8 cellular contexts compared by ENCODE assay signal in the genomic region with DNA sequence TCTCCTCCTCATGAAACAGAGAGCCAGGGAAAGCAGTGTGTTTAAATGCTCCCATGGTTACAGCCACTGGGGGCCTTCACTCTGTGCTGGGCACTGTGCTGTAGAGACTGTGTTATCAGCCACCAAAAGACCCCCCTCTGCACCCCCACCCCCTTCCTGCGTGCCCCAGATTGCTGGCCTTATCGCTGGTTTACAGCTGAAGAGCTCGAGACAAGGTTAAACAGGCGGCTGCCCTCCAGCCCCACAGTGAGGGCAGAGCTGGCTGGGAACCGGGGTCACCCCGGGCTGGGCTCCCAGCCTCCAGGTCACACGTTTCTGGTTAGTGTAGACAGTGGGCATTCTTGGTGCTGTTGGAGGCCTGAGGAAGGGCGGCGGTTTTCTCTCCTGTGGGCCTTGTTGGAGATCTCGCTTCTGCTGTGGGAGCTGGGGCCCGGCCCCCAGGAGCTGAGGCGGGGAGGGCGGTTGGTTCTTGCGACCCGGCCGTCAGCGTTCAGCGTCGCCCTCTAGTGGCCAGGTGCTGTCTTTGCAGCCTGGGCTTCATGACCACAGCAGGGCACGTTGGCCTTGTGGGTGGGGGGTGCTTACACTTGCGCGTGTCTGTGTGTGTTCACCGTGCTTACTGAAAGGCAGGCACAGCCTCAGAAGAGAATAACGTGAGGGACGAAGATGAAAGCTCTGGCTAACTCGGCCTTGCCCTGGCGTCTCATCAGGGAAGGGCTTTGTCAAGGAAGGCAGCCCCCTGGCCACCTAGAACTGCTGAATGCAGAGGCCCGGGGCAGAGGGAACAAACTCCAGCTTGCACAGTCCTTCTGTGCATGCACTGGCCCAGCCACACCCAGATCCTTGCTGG. TPM values are rescaled to one million over a fixed set of nuclear protein-coding genes. Genes with fewer than 3 reads are reported as not detected.
DNase-seq lines count a peak whose midpoint lies in the region; ATAC-seq and TF ChIP-seq lines count a peak whose summit lies in the region.

No MANE protein-coding gene starts in this region.

- H3K9me3 Mint-ChIP-seq in progenitor cell of endocrine pancreas (ENCODE audit: low read depth): no peaks in the 10 kb centered on the region

- no peaks in the 10 kb centered on the region for H3K9me3 ChIP-seq in fibroblast of lung (ENCODE audit: control insufficient read depth, insufficient read depth, low read depth, low read length)

- H3K27ac Mint-ChIP-seq in progenitor cell of endocrine pancreas: no peak overlapping the region

- no peak overlapping the region for H3K4me2 ChIP-seq in fibroblast of lung (ENCODE audit: extremely low read depth, insufficient read depth, low read length)

- DNase-seq in NCI-H2081 (lab: John Stamatoyannopoulos, UW) (peak; percentile 40 to 49), NCI-H2081 treated with DMSO at 0.1 percent for 48 hours (lab: John Stamatoyannopoulos, UW) (no peak), NOMO-1 treated with DMSO at 0.1 percent for 48 hours (lab: John Stamatoyannopoulos, UW; ENCODE audit: unreplicated experiment) (peak; percentile 17), fibroblast of lung (ENCODE audit: low read depth in 2 of 2) (peak; percentile 9 to 14), progenitor cell of endocrine pancreas (ENCODE audit: low spot score, unreplicated experiment) (peak; percentile 55), mesenteric fat pad (ENCODE audit: low spot score) (no peak)
- DNase-seq in activated T-cell treated with anti-CD3 and anti-CD28 coated beads, Interleukin-2, amount 50 U/mL, for 1 hour: peak; percentile 81

- peak overlapping the region; percentile 36 for H3K4me3 Mint-ChIP-seq in progenitor cell of endocrine pancreas (ENCODE audit: low read depth)

- H3K4me3 ChIP-seq in fibroblast of lung (replicated peaks in 1 of 4; ENCODE audit: control extremely low read depth in 1 of 4, insufficient read depth in 1 of 4, low read depth in 3 of 4, low read length in 4 of 4): no peak overlapping the region

- H2AFZ ChIP-seq in fibroblast of lung (ENCODE audit: low read length): no peak overlapping the region

- H3K4me1 Mint-ChIP-seq in progenitor cell of endocrine pancreas (ENCODE audit: low read depth): peaks cover 8% of the 10 kb centered on the region

- TF ChIP-seq CTCF in fibroblast of lung (conservative IDR thresholded peaks at IDR 0.05 in 1 of 2, IDR thresholded peaks at IDR 0.05 in 1 of 2; ENCODE audit: low read depth in 1 of 2, low read length in 2 of 2) (peak; percentile 56 to 82), progenitor cell of endocrine pancreas (IDR thresholded peaks at IDR 0.05; ENCODE audit: unreplicated experiment) (peak; percentile 97)

- no peaks in the 10 kb centered on the region for H4K20me1 ChIP-seq in fibroblast of lung (ENCODE audit: control insufficient read depth, extremely low read depth, insufficient read depth, low read length)

- H3K27me3 Mint-ChIP-seq in progenitor cell of endocrine pancreas: no peaks in the 10 kb centered on the region

- H3K36me3 Mint-ChIP-seq in progenitor cell of endocrine pancreas (ENCODE audit: insufficient read depth): peaks cover 10% of the 10 kb centered on the region

- H3K27me3 ChIP-seq in fibroblast of lung (ENCODE audit: control insufficient read depth, insufficient read depth, low read length): no peaks in the 10 kb centered on the region

- ATAC-seq in HG03139 (IDR thresholded peaks at IDR 0.05; ENCODE audit: unreplicated experiment): no peak

- H3K27ac ChIP-seq in fibroblast of lung (ENCODE audit: insufficient read depth, low read length): no peak overlapping the region

- peaks cover 8% of the 10 kb centered on the region for H3K36me3 ChIP-seq in fibroblast of lung (ENCODE audit: control insufficient read depth, insufficient read depth, low read length)

- no peaks in the 10 kb centered on the region for H3K79me2 ChIP-seq in fibroblast of lung (ENCODE audit: control insufficient read depth, insufficient read depth, low read length)

- no peak overlapping the region for H3K9ac ChIP-seq in fibroblast of lung (ENCODE audit: insufficient read depth, low read length)

- H3K4me1 ChIP-seq in fibroblast of lung (ENCODE audit: control insufficient read depth, extremely low read depth, insufficient read depth, low read length): no peaks in the 10 kb centered on the region

RNA-seq across cellular contexts. Expression of a gene that starts 40.8 kb away (rescaled TPM):
- 10.3 and 11.6 TPM in 2 replicates for total RNA-seq in fibroblast of lung
- polyA plus RNA-seq in fibroblast of lung: 16.2 and 17.6 TPM in 2 replicates
- 17.6 and 20.0 TPM in 2 replicates for polyA plus RNA-seq in fibroblast of lung (2012)
- polyA minus RNA-seq in fibroblast of lung (ENCODE audit: low replicate concordance): 11.7 and 21.2 TPM in 2 replicates
- 23.2 and 24.2 TPM in 2 replicates for total RNA-seq in progenitor cell of endocrine pancreas
- 24.5 TPM for total RNA-seq in mesenteric fat pad

Comparison
In these comparisons a context has a peak if more than half of its experiments do, and no peak if none do; other contexts are left out.
1. DNase-seq: peak in NCI-H2081 (2 of 2), NOMO-1 treated with DMSO at 0.1 percent for 48 hours (single experiment), activated T-cell treated with anti-CD3 and anti-CD28 coated beads, Interleukin-2, amount 50 U/mL, for 1 hour (single experiment), fibroblast of lung (2 of 2) and progenitor cell of endocrine pancreas (single experiment); none in NCI-H2081 treated with DMSO at 0.1 percent for 48 hours (single experiment) and mesenteric fat pad (single experiment).